ENCODE assay signal across 11 cellular contexts in genomic region chr4:126768338-126768737, GRCh38.
"Had no signal": no experiment of that assay in that cellular context is flagged by ENCODE, and none has a peak within 500 bp of the region (broad histone marks: within the 10 kb centered on the region; RNA-seq: fewer than 3 reads in every experiment).

No MANE protein-coding gene starts in this region.

- H3K9ac ChIP-seq: GM23248 had no signal

- FAIRE-seq: H1, H54 had no signal

- H3K4me3 ChIP-seq: GM23248, GM23338, HAP-1 had no signal

- H3K36me3 ChIP-seq: HAP-1 had no signal

- H3K27ac ChIP-seq: GM23248 had no signal

- ATAC-seq: GM23338, HCT116 had no signal

- H3K4me2 ChIP-seq: GM23338 had no signal

- H2AFZ ChIP-seq: GM23338 had no signal

- DNase-seq: GM23248, GOT3, H7, H9, HCEC 1CT, HFFc6 had no signal

- H3K9me3 ChIP-seq: HAP-1 had no signal
